ENCODE assay signal across 24 cellular contexts in genomic region chr12:11929714-11930113, GRCh38.
"Had no signal": no experiment of that assay in that cellular context is flagged by ENCODE, and none has a peak within 500 bp of the region (broad histone marks: within the 10 kb centered on the region; RNA-seq: fewer than 3 reads in every experiment).

No MANE protein-coding gene starts in this region.

- ATAC-seq: left lobe of liver; natural killer cell; sciatic nerve; stimulated activated naive CD8-positive, alpha-beta T cell treated with anti-CD3 and anti-CD28 coated beads, Interleukin-15, amount 100 ng/mL, for 72 hours; upper lobe of right lung had no signal

- H3K27me3 ChIP-seq: colonic mucosa, ovary, suprapubic skin, transverse colon, upper lobe of right lung, uterus had no signal

- H3K4me2 ChIP-seq: smooth muscle cell had no signal

- FAIRE-seq: endothelial cell of umbilical vein, frontal cortex, keratinocyte had no signal

- H3K27ac ChIP-seq: colonic mucosa, ovary, suprapubic skin, transverse colon, upper lobe of right lung, uterus had no signal

- H3K9me3 ChIP-seq: colonic mucosa, ovary, suprapubic skin, transverse colon, upper lobe of right lung, uterus had no signal

- DNase-seq: colonic mucosa; effector memory CD4-positive, alpha-beta T cell; erythroblast; natural killer cell; occipital lobe; ovary; posterior cingulate gyrus; stimulated activated CD4-positive, alpha-beta T cell treated with anti-CD3 and anti-CD28 coated beads, Interleukin-12 subunit alpha, Interleukin-12 subunit beta, amount 100 ng/mL, for 4 hours; stimulated activated CD4-positive, alpha-beta T cell treated with anti-CD3 and anti-CD28 coated beads, Interleukin-1b, Interleukin-23, amount 100 ng/mL, for 48 hours; stimulated activated CD4-positive, alpha-beta T cell treated with anti-CD3 and anti-CD28 coated beads, Interleukin-4, amount 100 ng/mL, for 1 hour; stimulated activated CD8-positive, alpha-beta memory T cell treated with anti-CD3 and anti-CD28 coated beads, Interleukin-4, amount 100 ng/mL, for 48 hours; stimulated activated naive CD4-positive, alpha-beta T cell; stimulated activated naive CD8-positive, alpha-beta T cell treated with anti-CD3 and anti-CD28 coated beads, Interleukin-15, amount 100 ng/mL, for 72 hours; transverse colon; upper lobe of right lung; uterus had no signal

- H3K4me3 ChIP-seq: colonic mucosa, lung, ovary, smooth muscle cell, suprapubic skin, transverse colon, upper lobe of right lung, uterus had no signal

- H3K36me3 ChIP-seq: colonic mucosa, ovary, suprapubic skin, transverse colon, upper lobe of right lung, uterus had no signal

- H3K4me1 ChIP-seq: suprapubic skin, upper lobe of right lung, uterus had no signal
